Comparison of ENCODE assay signal across 23 cellular contexts in the genomic region with DNA sequence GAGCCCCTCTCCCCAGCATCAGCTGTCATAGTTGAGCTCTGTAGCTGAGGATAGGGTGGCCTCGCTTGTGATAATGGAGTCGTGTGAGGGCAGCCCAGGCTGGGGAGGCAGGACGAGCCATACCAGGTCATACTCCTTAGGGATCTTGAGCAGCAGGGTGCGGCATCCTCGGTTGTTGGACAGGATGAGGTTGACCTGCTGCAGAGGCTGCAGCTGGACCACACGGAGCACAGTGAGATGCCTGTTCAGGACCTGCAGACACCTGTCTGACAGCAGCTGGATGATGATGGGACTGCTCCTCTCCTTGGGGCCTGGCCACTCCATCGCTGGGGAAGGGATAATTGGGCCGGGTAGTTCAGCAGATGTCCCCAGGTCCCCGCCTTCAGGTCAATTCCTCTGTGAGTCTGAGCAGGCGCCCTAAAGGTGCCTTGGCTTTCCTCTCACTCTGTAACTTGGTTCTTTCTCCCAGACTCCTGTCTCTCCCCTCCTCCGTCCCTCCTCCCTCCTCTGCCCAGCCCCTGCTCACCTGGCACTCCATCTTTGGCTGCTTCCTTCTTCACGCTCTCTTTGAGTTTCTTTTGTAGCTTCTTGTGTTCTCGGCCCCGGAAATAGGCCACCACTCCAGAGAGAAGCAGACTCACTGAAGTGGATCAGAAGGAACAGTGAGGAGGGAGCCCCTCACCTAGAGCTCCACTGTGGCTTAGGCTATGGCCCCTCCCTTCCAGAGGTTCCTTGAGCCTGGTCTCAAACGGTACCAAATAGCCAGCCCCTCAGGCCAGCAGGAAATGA. TPM values are rescaled to one million over a fixed set of nuclear protein-coding genes. Genes with fewer than 3 reads are reported as not detected.
DNase-seq lines count a peak whose midpoint lies in the region; ATAC-seq and TF ChIP-seq lines count a peak whose summit lies in the region.
"Had no signal": no experiment of that assay in that cellular context is flagged by ENCODE, and none has a peak within 500 bp of the region (broad histone marks: within the 10 kb centered on the region; RNA-seq: fewer than 3 reads in every experiment).

No MANE protein-coding gene starts in this region.

- H3K9me3 ChIP-seq in left lung (no peaks in the 10 kb centered on the region), spleen (no peaks in the 10 kb centered on the region), esophagus squamous epithelium (no peaks in the 10 kb centered on the region)

- H3K27ac ChIP-seq in left lung (no peak overlapping the region), spleen (no peak overlapping the region), esophagus squamous epithelium (no peak overlapping the region)

- WGBS in spleen, 5 donors: 72 to 82% (median 79%) methylated on average over 15 of the region's 15 CpGs
- 85 to 90% methylated on average over 10 to 12 of the region's 15 CpGs for WGBS in esophagus squamous epithelium, 2 donors

- H3K27me3 ChIP-seq in left lung (peaks cover 7 to 51% of the 10 kb centered on the region in 2 donors), spleen (replicated peaks in 1 of 7) (peaks cover 0 to 54% (median 23%) of the 10 kb centered on the region in 7 donors), esophagus squamous epithelium (peaks cover 0 to 43% (median 0%) of the 10 kb centered on the region in 4 donors)

- TF ChIP-seq CTCF in left lung (IDR thresholded peaks at IDR 0.05) (no peak), spleen (IDR thresholded peaks at IDR 0.05 in 8 of 11, conservative IDR thresholded peaks at IDR 0.05 in 3 of 11) (no peak), esophagus squamous epithelium (IDR thresholded peaks at IDR 0.05) (no peak)

- TF ChIP-seq POLR2A in spleen (IDR thresholded peaks at IDR 0.05): no peak
- no peak for TF ChIP-seq POLR2A in esophagus squamous epithelium (IDR thresholded peaks at IDR 0.05)

- H3K4me1 ChIP-seq in left lung: no peaks in the 10 kb centered on the region
- no peaks in the 10 kb centered on the region for H3K4me1 ChIP-seq in spleen
- H3K4me1 ChIP-seq in esophagus squamous epithelium: peaks cover 0 to 11% (median 0%) of the 10 kb centered on the region in 3 donors

- H3K4me3 ChIP-seq in left lung (no peak overlapping the region), spleen (no peak overlapping the region), esophagus squamous epithelium (no peak overlapping the region)

- DNase-seq in cardiac septum (ENCODE audit: low spot score) (peak; percentile 58), left ventricle myocardium superior (no peak), left lung (peak in 1 of 2 donors; percentile 24), spleen (peak; percentile 40), esophagus squamous epithelium (lab: John Stamatoyannopoulos, UW) (no peak), NCI-H2029 treated with DMSO at 0.1 percent for 48 hours (lab: John Stamatoyannopoulos, UW) (no peak)
- DNase-seq in stimulated activated CD4-positive, alpha-beta T cell treated with anti-CD3 and anti-CD28 coated beads, Interleukin-2, amount 100 ng/mL, for 48 hours: no peak
- DNase-seq: AML-193, EL, GF-D8, GOT3, KG1, NCI-H1105, NCI-H2081, NCI-H446, NCI-H526, OCI-M1, Right ventricle myocardium superior had no signal

- ATAC-seq in left ventricle myocardium superior: no peak
- ATAC-seq in left lung: peak; percentile 46
- ATAC-seq: HCT116 had no signal

- intact Hi-C loops in cardiac septum (cut with DNase I) (no loop called here), left ventricle myocardium superior (cut with micrococcal nuclease) (no loop called here), left lung (cut with DNase I) (no loop called here), spleen (cut with DNase I; ENCODE audit: low total_unique reads) (no loop called here), esophagus squamous epithelium (cut with DNase I) (no loop called here)

- H3K36me3 ChIP-seq in left lung (no peaks in the 10 kb centered on the region), spleen (no peaks in the 10 kb centered on the region), esophagus squamous epithelium (peaks cover 0 to 3% (median 0%) of the 10 kb centered on the region in 3 donors)

RNA-seq across cellular contexts. Expression of a gene that starts 7.8 kb away (rescaled TPM):
- total RNA-seq in cardiac septum (0.19 TPM), left ventricle myocardium superior (0.05 TPM), left lung (1 to 10 TPM; 2.0 to 2.7 TPM), spleen (not detected), esophagus squamous epithelium (10 to 100 TPM in 3 of 4 donors, 1 to 10 TPM in 1; 5.0 to 50.7 (median 22.6) TPM)
- under 1 TPM in 1 of 3 donors, not detected in 2; 0.10 TPM for polyA plus RNA-seq in spleen
- polyA plus RNA-seq: AG04450, CD14-positive monocyte had no signal

RNA-seq across cellular contexts. Expression of a gene that starts 7.9 kb away (rescaled TPM):
- total RNA-seq in cardiac septum: not detected
- not detected for total RNA-seq in left ventricle myocardium superior
- total RNA-seq in left lung: not detected
- not detected for total RNA-seq in spleen
- under 1 TPM in 1 of 3 donors, not detected in 2; 0.06 TPM for polyA plus RNA-seq in spleen
- total RNA-seq in esophagus squamous epithelium: 10 to 100 TPM in 2 of 4 donors, 1 to 10 TPM in 1, not detected in 1; 6.3 to 20.6 (median 13.6) TPM
- total RNA-seq: A172, Right ventricle myocardium superior, SK-MEL-5 had no signal
- polyA plus RNA-seq: AG04450, CD14-positive monocyte had no signal

RNA-seq across cellular contexts. Expression of a gene that starts 23.5 kb away (rescaled TPM):
- 0.73 TPM for total RNA-seq in cardiac septum
- 0.59 TPM for total RNA-seq in left ventricle myocardium superior
- total RNA-seq in left lung: 100 to 1,000 TPM in 1 of 2 donors, 10 to 100 TPM in 1; 96.7 to 135 TPM
- under 1 TPM in 2 of 7 donors, not detected in 5; 0.30 to 0.38 TPM for total RNA-seq in spleen
- polyA plus RNA-seq in spleen: under 1 TPM; 0.03 to 0.10 (median 0.04) TPM
- 100 to 1,000 TPM in 3 of 4 donors, 10 to 100 TPM in 1; 64.0 to 202 (median 134) TPM for total RNA-seq in esophagus squamous epithelium
- total RNA-seq: A172, SK-MEL-5 had no signal
- polyA plus RNA-seq: AG04450, CD14-positive monocyte had no signal

RNA-seq across cellular contexts. Expression of a gene that starts 23.6 kb away (rescaled TPM):
- 0.59 TPM for total RNA-seq in cardiac septum
- total RNA-seq in left ventricle myocardium superior: 0.50 TPM
- 100 to 1,000 TPM; 198 to 265 TPM for total RNA-seq in left lung
- under 1 TPM in 2 of 7 donors, not detected in 5; 0.09 to 0.28 TPM for total RNA-seq in spleen
- under 1 TPM; 0.04 to 0.19 (median 0.06) TPM for polyA plus RNA-seq in spleen
- 100 to 1,000 TPM in 2 of 4 donors, 10 to 100 TPM in 2; 87.5 to 202 (median 122) TPM for total RNA-seq in esophagus squamous epithelium
- total RNA-seq: A172, SK-MEL-5 had no signal
- polyA plus RNA-seq: AG04450 had no signal

Comparison
In these comparisons a context has a peak if more than half of its experiments do, and no peak if none do; other contexts are left out.
1. DNase-seq: peak in cardiac septum (single experiment) and spleen (single experiment); none in left ventricle myocardium superior (single experiment), stimulated activated CD4-positive, alpha-beta T cell treated with anti-CD3 and anti-CD28 coated beads, Interleukin-2, amount 100 ng/mL, for 48 hours (0 of 2), esophagus squamous epithelium (single experiment) and NCI-H2029 treated with DMSO at 0.1 percent for 48 hours (single experiment).
2. RNA of a gene that starts 23.5 kb away (total RNA-seq): 64.0 to 202 TPM in esophagus squamous epithelium and 96.7 to 135 TPM in left lung; 0.73 TPM in cardiac septum (single experiment), 0.59 TPM in left ventricle myocardium superior (single experiment) and 0.30 to 0.38 TPM in spleen; every median in the first group is over 10 times any median in the second.